In genomic region chr6:31058128-31058894, GRCh38 we compare ENCODE assay signal across 9 cellular contexts. TPM values are rescaled to one million over a fixed set of nuclear protein-coding genes. Genes with fewer than 3 reads are reported as not detected.
DNase-seq lines count a peak whose midpoint lies in the region; ATAC-seq and TF ChIP-seq lines count a peak whose summit lies in the region.
"Had no signal": no experiment of that assay in that cellular context is flagged by ENCODE, and none has a peak within 500 bp of the region (broad histone marks: within the 10 kb centered on the region; RNA-seq: fewer than 3 reads in every experiment).

No MANE protein-coding gene starts in this region.

- H3K27ac ChIP-seq in PC-9 (peak overlapping the region; percentile 57), esophagus muscularis mucosa (replicated peaks in 1 of 4) (no peak overlapping the region)

- no peak for TF ChIP-seq EP300 in esophagus muscularis mucosa (IDR thresholded peaks at IDR 0.05)

- H4K20me1 ChIP-seq in PC-9 (ENCODE audit: insufficient read depth), result no peaks in the 10 kb centered on the region

- intact Hi-C loops in PC-9 (cut with micrococcal nuclease; ENCODE audit: unreplicated experiment), result loop anchor here (5.0 kb wide), 1 partner anchor 51 kb away; no protein-coding TSS in a partner anchor
- intact Hi-C loops in esophagus muscularis mucosa (cut with DNase I), result no loop called here

- TF ChIP-seq POLR2A in esophagus muscularis mucosa (IDR thresholded peaks at IDR 0.05; ENCODE audit: low read depth), result no peak

- H3K79me2 ChIP-seq in PC-9 (ENCODE audit: low read depth), result no peaks in the 10 kb centered on the region

- no peak overlapping the region for H3K4me3 ChIP-seq in AG04449 (ENCODE audit: low read depth, low read length)
- H3K4me3 ChIP-seq in PC-9, result no peak overlapping the region
- H3K4me3 ChIP-seq in esophagus muscularis mucosa, result no peak overlapping the region

- H3K4me1 ChIP-seq in PC-9 (replicated peaks; ENCODE audit: insufficient read depth) (peaks cover 43% of the 10 kb centered on the region), esophagus muscularis mucosa (no peaks in the 10 kb centered on the region)

- H3K9me2 ChIP-seq in PC-9 (ENCODE audit: insufficient read depth), result no peaks in the 10 kb centered on the region

- no peak overlapping the region for H2AFZ ChIP-seq in PC-9

- H3K27me3 ChIP-seq in PC-9 (ENCODE audit: insufficient read depth, low read depth) (no peaks in the 10 kb centered on the region), esophagus muscularis mucosa (peaks cover 0 to 24% (median 0%) of the 10 kb centered on the region in 4 donors)

- H3F3A ChIP-seq in PC-9 (ENCODE audit: insufficient read depth, low read depth), result peaks cover 41% of the 10 kb centered on the region

- 67% methylated on average over 10 of the region's 10 CpGs for WGBS in esophagus muscularis mucosa

- H3K36me3 ChIP-seq in PC-9 (ENCODE audit: low read depth), result no peaks in the 10 kb centered on the region
- no peaks in the 10 kb centered on the region for H3K36me3 ChIP-seq in esophagus muscularis mucosa

- TF ChIP-seq CTCF in AG04449 (IDR thresholded peaks at IDR 0.05; ENCODE audit: insufficient read depth, low read length, missing control alignments) (peak; percentile 53), GM12874 (IDR thresholded peaks at IDR 0.05; ENCODE audit: insufficient read depth, low read depth, low read length) (peak; percentile 57; the same call in 1 of the 2 replicates), PC-9 (conservative IDR thresholded peaks at IDR 0.05) (peak; percentile 63), esophagus muscularis mucosa (IDR thresholded peaks at IDR 0.05) (peak; percentile 25 to 51 (median 29))

- H3K4me2 ChIP-seq in PC-9, result peak overlapping the region; percentile 40

- CTCF ChIA-PET in AG04449 (lab: Yijun Ruan, JAX) (interaction anchor here (1.0 to 38.8 kb wide), 11 partner anchors 10 to 180 kb away, joined by 3 to 1346 read pairs (median 3); partner anchors contain the start of genes GTF2H4, MUCL3 and VARS2), PC-9 (lab: Charles Lee) (interaction anchor here (0.7 kb wide), 1 partner anchor 253 kb away, joined by 10 read pairs; no protein-coding TSS in a partner anchor)

- BruUV-seq in PC-9 (replicated peaks; lab: Mats Ljungman, UMichigan), result no TSS peak

- POLR2A ChIA-PET in AG04449 (lab: Yijun Ruan, JAX), result no interaction called here
- POLR2A ChIA-PET in PC-9 (lab: Charles Lee; ENCODE audit: unreplicated experiment), result no interaction called here

- peak; percentile 79 for DNase-seq in AG04449 (ENCODE audit: low read depth, low spot score)
- DNase-seq in PC-9, result peak; percentile 40 to 97
- DNase-seq in esophagus muscularis mucosa (ENCODE audit: extremely low spot score), result no peak
- DNase-seq in pulmonary artery endothelial cell (ENCODE audit: low read depth, low spot score), result peak; percentile 50

- no peaks in the 10 kb centered on the region for H3K9me3 ChIP-seq in PC-9 (ENCODE audit: insufficient read depth, low read depth)
- H3K9me3 ChIP-seq in esophagus muscularis mucosa, result no peaks in the 10 kb centered on the region

- ATAC-seq in GM19397 (IDR thresholded peaks at IDR 0.05; ENCODE audit: unreplicated experiment) (no peak), GM21381 (IDR thresholded peaks at IDR 0.05; ENCODE audit: unreplicated experiment) (no peak), GM18498 (IDR thresholded peaks at IDR 0.05; ENCODE audit: unreplicated experiment) (no peak)

RNA-seq across cellular contexts. Expression of gene MUC22, which starts 48.0 kb away (rescaled TPM):
- not detected in 2 replicates for total RNA-seq in PC-9 (2021)
- total RNA-seq in esophagus muscularis mucosa, result not detected
- not detected in 2 replicates for total RNA-seq in pulmonary artery endothelial cell
- total RNA-seq: urinary bladder had no signal

RNA-seq across cellular contexts. Expression of gene C6orf15, which starts 54.1 kb away (rescaled TPM):
- total RNA-seq in PC-9 (2021) (21.1 and 21.6 TPM in 2 replicates), esophagus muscularis mucosa (not detected), pulmonary artery endothelial cell (not detected in 2 replicates)
- total RNA-seq: urinary bladder had no signal

RNA-seq across cellular contexts. Expression of gene PSORS1C1, which starts 56.3 kb away (rescaled TPM):
- 29.2 and 34.2 TPM in 2 replicates for total RNA-seq in PC-9 (2021)
- 1 to 10 TPM in 3 of 4 donors, under 1 TPM in 1; 0.34 to 1.2 (median 1.1) TPM for total RNA-seq in esophagus muscularis mucosa
- total RNA-seq in pulmonary artery endothelial cell, result 2.2 and 2.4 TPM in 2 replicates

Comparison
In these comparisons a context has a peak if more than half of its experiments do, and no peak if none do; other contexts are left out.
1. RNA of gene C6orf15, which starts 54.1 kb away (total RNA-seq): 21.1 to 21.6 TPM in PC-9; not detected in esophagus muscularis mucosa and not detected in pulmonary artery endothelial cell; every median in the first group is over 10 times any median in the second.
2. Peak in every context shown above with its lines, with median percentiles within 50 percentile points of each other: CTCF ChIP-seq.